Comparison of ENCODE assay signal across 8 cellular contexts in genomic region chr6:122399348-122400120, GRCh38. TPM values are rescaled to one million over a fixed set of nuclear protein-coding genes. Genes with fewer than 3 reads are reported as not detected.
DNase-seq lines count a peak whose midpoint lies in the region; TF ChIP-seq lines count a peak whose summit lies in the region.

Gene HSF2 (plus strand): TSS chr6:122399652. CDS start chr6:122399738, 86 bp downstream.

- peak within 1 kb of the TSS; percentile 74 for H3K4me3 ChIP-seq in HFF-Myc (replicated peaks; ENCODE audit: low read depth, low read length)

- peak within 1 kb of the TSS; percentile 93 for H3K27ac Mint-ChIP-seq in activated naive CD4-positive, alpha-beta T cell treated with anti-CD3 and anti-CD28 coated beads, Interleukin-2, amount 10 ng/mL, durations not matched to agents 7 days and 5 days

- no peaks in the 10 kb centered on the region for H3K27me3 Mint-ChIP-seq in activated naive CD4-positive, alpha-beta T cell treated with anti-CD3 and anti-CD28 coated beads, Interleukin-2, amount 10 ng/mL, durations not matched to agents 7 days and 5 days

- H3K36me3 Mint-ChIP-seq in activated naive CD4-positive, alpha-beta T cell treated with anti-CD3 and anti-CD28 coated beads, Interleukin-2, amount 10 ng/mL, durations not matched to agents 7 days and 5 days, result peaks cover 14% of the 10 kb centered on the region

- peak; percentile 96 for DNase-seq in GM04504 (ENCODE audit: low read depth)
- DNase-seq in HFF-Myc (ENCODE audit: extremely low read depth, low read depth), result peak; percentile 90
- peak; percentile 97 for DNase-seq in NAMALWA (ENCODE audit: low spot score)
- DNase-seq in SK-N-DZ (ENCODE audit: low spot score), result peak; percentile 97
- peak; percentile 96 for DNase-seq in activated naive CD4-positive, alpha-beta T cell treated with anti-CD3 and anti-CD28 coated beads, Interleukin-2, amount 10 ng/mL, durations not matched to agents 7 days and 5 days
- DNase-seq in globus pallidus (ENCODE audit: low spot score), result peak; percentile 98
- peak; percentile 99 for DNase-seq in occipital lobe (lab: John Stamatoyannopoulos, UW)

- H3K4me1 Mint-ChIP-seq in activated naive CD4-positive, alpha-beta T cell treated with anti-CD3 and anti-CD28 coated beads, Interleukin-2, amount 10 ng/mL, durations not matched to agents 7 days and 5 days, result peaks cover 33% of the 10 kb centered on the region

- H3K9me3 Mint-ChIP-seq in activated naive CD4-positive, alpha-beta T cell treated with anti-CD3 and anti-CD28 coated beads, Interleukin-2, amount 10 ng/mL, durations not matched to agents 7 days and 5 days, result no peaks in the 10 kb centered on the region

- peak within 1 kb of the TSS; percentile 98 for H3K4me3 Mint-ChIP-seq in activated naive CD4-positive, alpha-beta T cell treated with anti-CD3 and anti-CD28 coated beads, Interleukin-2, amount 10 ng/mL, durations not matched to agents 7 days and 5 days

- CTCF ChIA-PET in activated naive CD4-positive, alpha-beta T cell treated with anti-CD3 and anti-CD28 coated beads, Interleukin-2, amount 10 ng/mL, durations not matched to agents 7 days and 5 days (lab: Charles Lee), result interaction anchor here (0.7 to 1.4 kb wide), 2 partner anchors 33 to 131 kb away, joined by 3 to 4 read pairs; no protein-coding TSS in a partner anchor

- peak within 1 kb of the TSS; percentile 66 for H3K27ac ChIP-seq in temporal lobe (ENCODE audit: low read depth, low read length)

- no peak for TF ChIP-seq CTCF in HFF-Myc (IDR thresholded peaks at IDR 0.05; ENCODE audit: low read depth, low read length, missing control alignments)

RNA-seq across cellular contexts. Expression of gene HSF2, which starts in this region (rescaled TPM):
- polyA plus RNA-seq in SK-N-DZ (2014; cell fraction: cytosol; rRNA removed), result 83.5 and 123 TPM in 2 replicates
- 126 and 127 TPM in 2 replicates for polyA plus RNA-seq in SK-N-DZ (2014; cell fraction: nucleus; rRNA removed)
- 88.1 TPM for total RNA-seq in occipital lobe
- 61.2 TPM for total RNA-seq in temporal lobe

Comparison
In these comparisons a context has a peak if more than half of its experiments do, and no peak if none do; other contexts are left out.
1. Peak in every context shown above with its lines: DNase-seq, H3K4me3 ChIP-seq and H3K27ac ChIP-seq.